8 cellular contexts compared by ENCODE assay signal in genomic region chr17:61416540-61417363, GRCh38. TPM values are rescaled to one million over a fixed set of nuclear protein-coding genes. Genes with fewer than 3 reads are reported as not detected.
DNase-seq lines count a peak whose midpoint lies in the region; ATAC-seq, FAIRE-seq and TF ChIP-seq lines count a peak whose summit lies in the region.

No MANE protein-coding gene starts in this region.

- FAIRE-seq in pancreas (lab: Jason Lieb, UNC), result no peak

- H3K79me2 ChIP-seq in MM.1S (ENCODE audit: low read length), result no peaks in the 10 kb centered on the region

- H3K27me3 ChIP-seq in MM.1S (replicated peaks; ENCODE audit: insufficient read depth, low read length) (no peaks in the 10 kb centered on the region), SJCRH30 (no peaks in the 10 kb centered on the region), adrenal gland (peaks cover 7% of the 10 kb centered on the region), heart right ventricle (peaks cover 0 to 61% (median 28%) of the 10 kb centered on the region in 7 donors), pancreas (no peaks in the 10 kb centered on the region)

- H3K4me2 ChIP-seq in MM.1S (ENCODE audit: low read depth, low read length), result peak overlapping the region; percentile 90

- H2AFZ ChIP-seq in MM.1S (ENCODE audit: low read length), result peak overlapping the region; percentile 76

- H3F3A ChIP-seq in MM.1S (ENCODE audit: insufficient read depth, low read length), result no peaks in the 10 kb centered on the region

- H3K36me3 ChIP-seq in MM.1S (replicated peaks; ENCODE audit: insufficient read depth, low read length), result no peaks in the 10 kb centered on the region
- H3K36me3 ChIP-seq in SJCRH30, result no peaks in the 10 kb centered on the region
- no peaks in the 10 kb centered on the region for H3K36me3 ChIP-seq in adrenal gland (replicated peaks in 1 of 2)
- no peaks in the 10 kb centered on the region for H3K36me3 ChIP-seq in heart right ventricle
- H3K36me3 ChIP-seq in pancreas, result no peaks in the 10 kb centered on the region

- no peak overlapping the region; the same call in 1 of the 2 replicates for H3K9ac ChIP-seq in MM.1S (ENCODE audit: low read length)

- in situ Hi-C loops in GM13976 (cut with MboI; ENCODE audit: low sequenced_read_pairs, unreplicated experiment), result loop anchor here (25.0 kb wide), 1 partner anchor 421 kb away; no protein-coding TSS in a partner anchor

- peak overlapping the region; percentile 29; the same call in 1 of the 2 replicates for H3K4me3 ChIP-seq in MM.1S (ENCODE audit: low read length)
- H3K4me3 ChIP-seq in SJCRH30, result no peak overlapping the region
- no peak overlapping the region for H3K4me3 ChIP-seq in adrenal gland
- peak overlapping the region in 7 of 10 donors; percentile 10 to 39 (median 36) for H3K4me3 ChIP-seq in heart right ventricle
- peak overlapping the region in 1 of 4 donors; percentile 2 for H3K4me3 ChIP-seq in pancreas

- H4K20me1 ChIP-seq in MM.1S (ENCODE audit: insufficient read depth, low read length), result no peaks in the 10 kb centered on the region

- WGBS in adrenal gland, 4 donors, result 15 to 30% (median 19%) methylated on average over 15 to 43 of the region's 43 CpGs
- 16 to 17% methylated on average over 42 to 43 of the region's 43 CpGs for WGBS in heart right ventricle, 2 donors
- WGBS in pancreas, 2 donors, result 21% methylated on average over 35 to 43 of the region's 43 CpGs

- H3K9me3 ChIP-seq in MM.1S (replicated peaks; ENCODE audit: insufficient read depth, low read length), result no peaks in the 10 kb centered on the region
- H3K9me3 ChIP-seq in SJCRH30 (replicated peaks), result no peaks in the 10 kb centered on the region; the same call in 1 of the 2 replicates
- H3K9me3 ChIP-seq in adrenal gland (replicated peaks in 1 of 3), result no peaks in the 10 kb centered on the region
- no peaks in the 10 kb centered on the region for H3K9me3 ChIP-seq in heart right ventricle
- H3K9me3 ChIP-seq in pancreas, result no peaks in the 10 kb centered on the region

- H3K27ac ChIP-seq in MM.1S (ENCODE audit: low read length) (no peak overlapping the region), SJCRH30 (no peak overlapping the region), adrenal gland (peak overlapping the region in 2 of 5 donors; percentile 65), heart right ventricle (peak overlapping the region in 9 of 10 donors; percentile 13 to 69 (median 50)), pancreas (no peak overlapping the region)

- H3K4me1 ChIP-seq in MM.1S (ENCODE audit: low read length), result no peaks in the 10 kb centered on the region
- H3K4me1 ChIP-seq in SJCRH30, result no peaks in the 10 kb centered on the region
- peaks cover 0 to 22% of the 10 kb centered on the region in 2 donors for H3K4me1 ChIP-seq in adrenal gland (replicated peaks in 1 of 2)
- peaks cover 3 to 50% (median 33%) of the 10 kb centered on the region in 9 donors for H3K4me1 ChIP-seq in heart right ventricle
- H3K4me1 ChIP-seq in pancreas, result peaks cover 0 to 9% (median 2%) of the 10 kb centered on the region in 3 donors

- peak; percentile 92 for TF ChIP-seq CTCF in GM13976 (IDR thresholded peaks at IDR 0.05; ENCODE audit: borderline replicate concordance, control extremely low read depth, extremely low read depth, insufficient read depth, missing control alignments)
- TF ChIP-seq CTCF in MM.1S (IDR thresholded peaks at IDR 0.05; ENCODE audit: low read length), result peak; percentile 91
- peak; percentile 81 to 96 (median 91) for TF ChIP-seq CTCF in adrenal gland (IDR thresholded peaks at IDR 0.05)
- TF ChIP-seq CTCF in heart right ventricle (IDR thresholded peaks at IDR 0.05), result peak; percentile 89 to 98 (median 94)
- peak; percentile 84 to 95 (median 91) for TF ChIP-seq CTCF in pancreas (IDR thresholded peaks at IDR 0.05)

- no peaks in the 10 kb centered on the region for H3K9me2 ChIP-seq in MM.1S (replicated peaks; ENCODE audit: insufficient read depth, low read length)

- DNase-seq in 8988T, result peak; percentile 83
- DNase-seq in GM13976 (ENCODE audit: low spot score), result peak; percentile 89
- peak; percentile 74 for DNase-seq in MM.1S
- peak; percentile 90 to 94 for DNase-seq in SJCRH30
- peak; percentile 84 to 96 (median 92) for DNase-seq in adrenal gland
- DNase-seq in heart right ventricle, result peak; percentile 90
- DNase-seq in pancreas, result peak; percentile 71 to 92 (median 82)
- no peak for DNase-seq in DMS79 treated with DMSO at 0.1 percent for 48 hours (lab: John Stamatoyannopoulos, UW)

- intact Hi-C loops in adrenal gland (cut with DNase I), result loop anchor here (2.0 to 10.0 kb wide), 3 partner anchors 134 to 421 kb away; no protein-coding TSS in a partner anchor
- intact Hi-C loops in heart right ventricle (cut with DNase I), result loop anchor here in 7 of 10 donors (2.0 to 10.0 kb wide), 8 partner anchors 134 to 702 kb away; partner anchors contain the start of gene MED13 (in 1 of the 7)
- intact Hi-C loops in pancreas (cut with DNase I), result loop anchor here in 2 of 3 donors (5.0 to 10.0 kb wide), 3 partner anchors 131 to 418 kb away; no protein-coding TSS in a partner anchor

- peak; percentile 68 to 83 (median 81) for ATAC-seq in heart right ventricle
- peak; percentile 45 to 77 (median 73) for ATAC-seq in pancreas

- TF ChIP-seq POLR2A in adrenal gland (IDR thresholded peaks at IDR 0.05), result no peak

RNA-seq across cellular contexts. Expression of gene TBX2, which starts 17.1 kb away (rescaled TPM):
- 42.3 and 42.7 TPM in 2 replicates for total RNA-seq in SJCRH30 (2014; rRNA removed; shearing (Covaris generic))
- 10 to 100 TPM in 2 of 8 donors, 1 to 10 TPM in 6; 6.4 to 16.0 (median 7.4) TPM for total RNA-seq in adrenal gland
- polyA plus RNA-seq in adrenal gland, result 10 to 100 TPM in 2 of 3 donors, 1 to 10 TPM in 1; 2.4 to 22.1 (median 14.9) TPM
- total RNA-seq in heart right ventricle, result 10 to 100 TPM in 5 of 10 donors, 1 to 10 TPM in 5; 4.6 to 21.8 (median 10.0) TPM
- 10 to 100 TPM; 13.4 to 31.1 TPM for polyA plus RNA-seq in heart right ventricle
- total RNA-seq in pancreas, result 1 to 10 TPM; 1.2 to 9.7 (median 2.3) TPM
- 10 to 100 TPM in 1 of 2 donors, 1 to 10 TPM in 1; 5.9 to 12.1 TPM for polyA plus RNA-seq in pancreas

RNA-seq across cellular contexts. Expression of gene TBX4, which starts 35.5 kb away (rescaled TPM):
- total RNA-seq in SJCRH30 (2014; rRNA removed; shearing (Covaris generic)), result 0.35 and 0.42 TPM in 2 replicates
- total RNA-seq in adrenal gland (under 1 TPM in 3 of 8 donors, not detected in 5; 0.14 to 0.54 (median 0.29) TPM), heart right ventricle (not detected), pancreas (not detected)
- polyA plus RNA-seq in adrenal gland (under 1 TPM in 1 of 3 donors, not detected in 2; 0.03 TPM), heart right ventricle (under 1 TPM in 1 of 2 donors, not detected in 1; 0.03 TPM), pancreas (not detected)

Comparison
In these comparisons a context has a peak if more than half of its experiments do, and no peak if none do; other contexts are left out.
1. H3K27ac ChIP-seq: peak in heart right ventricle (9 of 10); none in MM.1S (single experiment), SJCRH30 (single experiment) and pancreas (0 of 4).
2. H3K4me3 ChIP-seq: peak in MM.1S (single experiment) and heart right ventricle (7 of 10); none in SJCRH30 (single experiment) and adrenal gland (0 of 4).
3. Peak in every context shown above with its lines, with median percentiles within 50 percentile points of each other: CTCF ChIP-seq.